ENCODE assay signal across 10 cellular contexts in the genomic region with DNA sequence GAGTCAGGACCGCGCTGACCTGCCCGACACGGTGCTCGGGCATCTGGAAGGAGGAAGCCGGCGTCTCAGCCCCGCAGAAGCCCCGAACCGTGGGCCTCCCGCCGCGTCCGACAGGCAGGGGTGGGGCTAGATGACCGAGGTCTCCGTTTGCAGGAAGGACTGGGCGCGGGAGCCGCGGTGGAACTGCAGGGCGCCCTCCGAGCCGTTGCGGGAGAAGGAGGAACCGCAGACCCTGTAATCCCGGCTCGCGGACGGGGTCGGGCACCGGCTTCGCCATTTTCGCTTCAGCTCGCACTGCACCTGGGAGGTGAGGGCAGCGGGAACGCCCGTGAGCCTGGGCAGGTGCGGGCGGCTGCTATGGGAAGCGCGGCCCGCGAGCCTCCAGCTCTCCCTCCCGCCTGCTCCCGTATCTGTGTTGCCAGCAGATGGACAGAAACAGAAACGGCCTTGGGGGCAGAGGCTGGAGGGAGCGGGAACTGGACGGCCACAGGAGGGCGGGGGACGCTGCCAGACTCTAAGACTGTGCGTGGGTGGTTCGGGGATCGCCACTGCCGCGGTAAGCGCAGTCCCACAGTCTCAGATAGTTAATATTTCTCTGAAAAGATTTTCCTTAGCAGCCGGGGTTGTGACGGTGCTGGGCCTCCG.
DNase-seq lines count a peak whose midpoint lies in the region; ATAC-seq and TF ChIP-seq lines count a peak whose summit lies in the region.
"Had no signal": no experiment of that assay in that cellular context is flagged by ENCODE, and none has a peak within 500 bp of the region (broad histone marks: within the 10 kb centered on the region; RNA-seq: fewer than 3 reads in every experiment).

No MANE protein-coding gene starts in this region.

- peaks cover 10% of the 10 kb centered on the region for H3K4me1 Mint-ChIP-seq in activated naive CD8-positive, alpha-beta T cell treated with anti-CD3 and anti-CD28 coated beads for 36 hours
- H3K4me1 Mint-ChIP-seq: IgD-negative memory B cell had no signal

- ATAC-seq in right cardiac atrium = peak; percentile 74 to 76
- ATAC-seq in psoas muscle = peak; percentile 74 to 93 (median 82)
- no peak for ATAC-seq in HG02759 (IDR thresholded peaks at IDR 0.05; ENCODE audit: unreplicated experiment)
- ATAC-seq in HG03460 (IDR thresholded peaks at IDR 0.05; ENCODE audit: unreplicated experiment) = no peak

- H3K9me3 ChIP-seq in right cardiac atrium (ENCODE audit: control insufficient read depth, low read length) (no peaks in the 10 kb centered on the region), psoas muscle (no peaks in the 10 kb centered on the region)
- H3K9me3 ChIP-seq: neutrophil had no signal

- no peaks in the 10 kb centered on the region for H3K27me3 ChIP-seq in right cardiac atrium (ENCODE audit: control insufficient read depth, insufficient read depth)
- H3K27me3 ChIP-seq in psoas muscle (ENCODE audit: insufficient read depth in 3 of 3, low read length in 2 of 3) = peaks cover 0 to 2% (median 0%) of the 10 kb centered on the region in 3 donors

- intact Hi-C loops in right cardiac atrium (cut with DNase I) = loop anchor here in 2 of 4 donors (5.0 to 10.0 kb wide), 2 partner anchors 114 to 117 kb away; a partner anchor contains a TSS
- intact Hi-C loops in psoas muscle (cut with DNase I) = loop anchor here (5.0 to 10.0 kb wide), 3 partner anchors 67 to 114 kb away; a partner anchor contains a TSS

- H3K4me1 ChIP-seq in right cardiac atrium (ENCODE audit: control insufficient read depth, insufficient read depth, low read length) (no peaks in the 10 kb centered on the region), psoas muscle (no peaks in the 10 kb centered on the region)

- H3K27me3 Mint-ChIP-seq in activated naive CD8-positive, alpha-beta T cell treated with anti-CD3 and anti-CD28 coated beads for 36 hours = peaks cover 51% of the 10 kb centered on the region

- H3K4me3 ChIP-seq in right cardiac atrium (ENCODE audit: low read length) (peak overlapping the region; percentile 37), psoas muscle (peak overlapping the region; percentile 76)

- H3K9me3 Mint-ChIP-seq in activated naive CD8-positive, alpha-beta T cell treated with anti-CD3 and anti-CD28 coated beads for 36 hours = no peaks in the 10 kb centered on the region
- H3K9me3 Mint-ChIP-seq: IgD-negative memory B cell had no signal

- no peaks in the 10 kb centered on the region for H3K36me3 ChIP-seq in psoas muscle (ENCODE audit: insufficient read depth in 1 of 2, low read depth in 1 of 2)
- H3K36me3 ChIP-seq: neutrophil had no signal

- H3K27ac ChIP-seq in right cardiac atrium (ENCODE audit: low read length) (peak overlapping the region; percentile 44), psoas muscle (peak overlapping the region; percentile 72)
- H3K27ac ChIP-seq: neutrophil had no signal

- H3K27ac Mint-ChIP-seq in activated naive CD8-positive, alpha-beta T cell treated with anti-CD3 and anti-CD28 coated beads for 36 hours = no peak overlapping the region

- no peak overlapping the region for H3K4me3 Mint-ChIP-seq in activated naive CD8-positive, alpha-beta T cell treated with anti-CD3 and anti-CD28 coated beads for 36 hours

- peak; percentile 46 for TF ChIP-seq CTCF in psoas muscle (IDR thresholded peaks at IDR 0.05)

- peak; percentile 50 for DNase-seq in GM03348 (ENCODE audit: low spot score)
- peak; percentile 19 for DNase-seq in NCI-H2029 treated with DMSO at 0.1 percent for 48 hours (lab: John Stamatoyannopoulos, UW)
- peak; percentile 22 for DNase-seq in activated naive CD8-positive, alpha-beta T cell treated with anti-CD3 and anti-CD28 coated beads for 36 hours
- DNase-seq in right cardiac atrium = peak; percentile 67 to 86 (median 84)
- DNase-seq in psoas muscle = peak; percentile 60 to 84
- DNase-seq in SIG-M5 treated with dmso at 0.1 percent for 504 hours (lab: John Stamatoyannopoulos, UW; ENCODE audit: unreplicated experiment) = no peak

- no peaks in the 10 kb centered on the region for H3K36me3 Mint-ChIP-seq in activated naive CD8-positive, alpha-beta T cell treated with anti-CD3 and anti-CD28 coated beads for 36 hours

- WGBS in right cardiac atrium = 2% methylated on average over 59 of the region's 59 CpGs
- 2 to 4% (median 2%) methylated on average over 59 of the region's 59 CpGs for WGBS in psoas muscle, 3 donors

Comparison
In these comparisons a context has a peak if more than half of its experiments do, and no peak if none do; other contexts are left out.
1. ATAC-seq: peak in right cardiac atrium (2 of 2) and psoas muscle (4 of 4); none in HG02759 (single experiment) and HG03460 (single experiment).